ENCODE assay signal across 8 cellular contexts in the genomic region with DNA sequence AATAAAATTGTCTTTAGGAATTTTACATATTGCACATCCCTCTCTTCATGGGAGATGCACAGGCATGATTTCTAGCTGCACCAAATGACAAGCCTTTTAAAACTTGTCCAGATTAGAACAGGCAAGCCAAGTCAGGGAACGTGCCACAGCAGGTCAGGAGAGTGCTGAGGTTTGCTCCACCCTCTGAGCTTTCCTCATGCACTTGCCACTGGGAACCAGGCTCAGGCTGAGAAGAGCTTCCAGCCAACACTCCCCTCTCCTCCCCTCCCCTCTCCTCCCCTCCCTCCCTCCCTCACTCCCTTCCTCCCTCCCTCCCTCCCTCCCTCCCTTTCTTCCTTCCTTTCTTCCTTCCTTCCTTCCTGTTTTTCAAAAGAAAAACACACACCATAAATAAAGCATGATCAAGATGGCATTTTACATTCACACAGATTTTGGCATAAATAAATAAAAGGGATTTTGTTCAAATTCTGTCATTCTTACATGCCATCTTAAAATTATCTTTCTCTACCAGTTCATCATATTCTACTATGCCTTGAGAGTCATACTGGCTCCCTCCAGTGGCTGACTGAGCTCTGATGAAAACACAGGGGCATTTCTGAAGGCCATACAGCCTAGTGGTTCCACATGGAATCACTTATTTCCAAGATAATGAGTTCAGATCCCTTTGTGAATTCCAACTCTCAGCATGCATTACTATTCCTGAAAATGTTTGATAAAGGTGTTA.
DNase-seq lines count a peak whose midpoint lies in the region; ATAC-seq, FAIRE-seq and TF ChIP-seq lines count a peak whose summit lies in the region.

No MANE protein-coding gene starts in this region.

- H3K27me3 ChIP-seq in BJ (ENCODE audit: control insufficient read depth, insufficient read depth, low read length) (no peaks in the 10 kb centered on the region), PC-3 (ENCODE audit: low read length) (no peaks in the 10 kb centered on the region), endothelial cell of umbilical vein (ENCODE audit: control insufficient read depth in 2 of 2, insufficient read depth in 2 of 2, low read length in 2 of 2) (no peaks in the 10 kb centered on the region)

- H4K20me1 ChIP-seq in PC-3 (ENCODE audit: low read length): no peaks in the 10 kb centered on the region
- no peaks in the 10 kb centered on the region for H4K20me1 ChIP-seq in endothelial cell of umbilical vein (replicated peaks; ENCODE audit: control insufficient read depth, extremely low read depth, insufficient read depth, low read length)

- H3K9me3 ChIP-seq in PC-3 (ENCODE audit: low read length): no peaks in the 10 kb centered on the region
- H3K9me3 ChIP-seq in endothelial cell of umbilical vein (replicated peaks; ENCODE audit: control insufficient read depth, insufficient read depth, low read length): no peaks in the 10 kb centered on the region

- no peak overlapping the region for H2AFZ ChIP-seq in PC-3 (ENCODE audit: low read length)
- peak overlapping the region; percentile 13 for H2AFZ ChIP-seq in endothelial cell of umbilical vein (ENCODE audit: low read depth, low read length)

- no peak for TF ChIP-seq POLR2A in endothelial cell of umbilical vein (IDR thresholded peaks at IDR 0.05; ENCODE audit: low read depth, low read length)

- H3K9me1 ChIP-seq in endothelial cell of umbilical vein (replicated peaks; ENCODE audit: control insufficient read depth, extremely low read depth, insufficient read depth, low read length): no peaks in the 10 kb centered on the region

- H3K27me3 Mint-ChIP-seq in mesothelial cell of epicardium (ENCODE audit: low read depth): no peaks in the 10 kb centered on the region
- peaks cover 14% of the 10 kb centered on the region for H3K27me3 Mint-ChIP-seq in activated naive CD8-positive, alpha-beta T cell treated with anti-CD3 and anti-CD28 coated beads for 36 hours

- H3K36me3 ChIP-seq in BJ (ENCODE audit: control insufficient read depth, insufficient read depth, low read length) (no peaks in the 10 kb centered on the region), PC-3 (ENCODE audit: low read depth, low read length) (no peaks in the 10 kb centered on the region; the same call in 1 of the 2 replicates), endothelial cell of umbilical vein (ENCODE audit: control insufficient read depth in 2 of 2, extremely low read depth in 1 of 2, insufficient read depth in 2 of 2, low read length in 2 of 2) (no peaks in the 10 kb centered on the region)

- POLR2A ChIA-PET in BJ (lab: Charles Lee) (no interaction called here), PC-3 (lab: Charles Lee; ENCODE audit: unreplicated experiment) (no interaction called here), endothelial cell of umbilical vein (lab: Charles Lee) (no interaction called here)

- CTCF ChIA-PET in BJ (lab: Yijun Ruan, JAX): interaction anchor here (0.7 to 4.1 kb wide), 12 partner anchors 9 to 927 kb away, joined by 3 to 25 read pairs (median 4); no protein-coding TSS in a partner anchor
- CTCF ChIA-PET in PC-3 (lab: Charles Lee): interaction anchor here (0.5 to 1.3 kb wide), 9 partner anchors 32 to 205 kb away, joined by 3 to 4 read pairs (median 3); no protein-coding TSS in a partner anchor
- CTCF ChIA-PET in endothelial cell of umbilical vein (lab: Charles Lee): interaction anchor here (0.5 to 2.4 kb wide), 23 partner anchors 9 to 769 kb away, joined by 3 to 18 read pairs (median 4); no protein-coding TSS in a partner anchor

- no peak overlapping the region for H3K27ac ChIP-seq in PC-3 (ENCODE audit: low read length)
- no peak overlapping the region for H3K27ac ChIP-seq in endothelial cell of umbilical vein (ENCODE audit: insufficient read depth, low read depth, low read length)

- no peaks in the 10 kb centered on the region for H3K36me3 Mint-ChIP-seq in mesothelial cell of epicardium
- no peaks in the 10 kb centered on the region for H3K36me3 Mint-ChIP-seq in activated naive CD8-positive, alpha-beta T cell treated with anti-CD3 and anti-CD28 coated beads for 36 hours

- no peaks in the 10 kb centered on the region for H3K9me2 ChIP-seq in PC-3 (replicated peaks; ENCODE audit: low read length)

- no peak overlapping the region for H3K4me3 Mint-ChIP-seq in mesothelial cell of epicardium
- no peak overlapping the region for H3K4me3 Mint-ChIP-seq in activated naive CD8-positive, alpha-beta T cell treated with anti-CD3 and anti-CD28 coated beads for 36 hours

- no peak overlapping the region for H3K27ac Mint-ChIP-seq in mesothelial cell of epicardium
- H3K27ac Mint-ChIP-seq in activated naive CD8-positive, alpha-beta T cell treated with anti-CD3 and anti-CD28 coated beads for 36 hours: no peak overlapping the region

- no peaks in the 10 kb centered on the region for H3K79me2 ChIP-seq in PC-3 (ENCODE audit: low read length)
- no peaks in the 10 kb centered on the region for H3K79me2 ChIP-seq in endothelial cell of umbilical vein (ENCODE audit: control insufficient read depth, insufficient read depth, low read length)

- H3F3A ChIP-seq in PC-3 (ENCODE audit: low read length, unreplicated experiment): no peaks in the 10 kb centered on the region

- TF ChIP-seq CTCF in BJ (IDR thresholded peaks at IDR 0.05; ENCODE audit: insufficient read depth, low read depth, low read length) (peak; percentile 88), PC-3 (conservative IDR thresholded peaks at IDR 0.05; ENCODE audit: low read depth, low read length) (peak; percentile 95), endothelial cell of umbilical vein (IDR thresholded peaks at IDR 0.05; ENCODE audit: extremely low read depth in 1 of 2, insufficient read depth in 1 of 2, low read depth in 1 of 2, low read length in 2 of 2) (peak; percentile 65 to 67), mesothelial cell of epicardium (IDR thresholded peaks at IDR 0.05; ENCODE audit: unreplicated experiment) (peak; percentile 53)

- H3K4me3 ChIP-seq in BJ (ENCODE audit: low read depth, low read length) (no peak overlapping the region), PC-3 (ENCODE audit: low read length) (no peak overlapping the region), endothelial cell of umbilical vein (replicated peaks in 1 of 3; ENCODE audit: insufficient read depth in 1 of 3, low read depth in 1 of 3, low read length in 3 of 3) (no peak overlapping the region)

- dilution Hi-C loops in endothelial cell of umbilical vein (cut with MboI; ENCODE audit: extremely low pct_ligation_motif_present, low sequenced_read_pairs): no loop called here

- peak; percentile 80 for ATAC-seq in GM18511 (IDR thresholded peaks at IDR 0.05; ENCODE audit: unreplicated experiment)
- peak; percentile 76 for ATAC-seq in HG03439 (IDR thresholded peaks at IDR 0.05; ENCODE audit: unreplicated experiment)
- ATAC-seq in PC-3: peak; percentile 89

- H3K4me1 ChIP-seq in PC-3 (ENCODE audit: insufficient read depth, low read length) (peaks cover 27% of the 10 kb centered on the region), endothelial cell of umbilical vein (ENCODE audit: control insufficient read depth, extremely low read depth, insufficient read depth, low read length) (peaks cover 6% of the 10 kb centered on the region)

- H3K9ac ChIP-seq in PC-3 (ENCODE audit: low read length) (no peak overlapping the region), endothelial cell of umbilical vein (replicated peaks; ENCODE audit: extremely low read depth, insufficient read depth, low read length) (no peak overlapping the region)

- H3K4me1 Mint-ChIP-seq in mesothelial cell of epicardium: peaks cover 30% of the 10 kb centered on the region
- H3K4me1 Mint-ChIP-seq in activated naive CD8-positive, alpha-beta T cell treated with anti-CD3 and anti-CD28 coated beads for 36 hours: no peaks in the 10 kb centered on the region

- intact Hi-C loops in PC-3 (cut with micrococcal nuclease): loop anchor here (1.0 to 10.0 kb wide), 9 partner anchors 59 to 769 kb away; partner anchors contain the start of gene LMO4
- intact Hi-C loops in endothelial cell of umbilical vein (cut with micrococcal nuclease): loop anchor here (1.0 to 10.0 kb wide), 4 partner anchors 266 to 930 kb away; partner anchors contain the start of gene LMO4

- peak; percentile 85 for FAIRE-seq in endothelial cell of umbilical vein (lab: Jason Lieb, UNC)

- H3K4me2 ChIP-seq in PC-3 (ENCODE audit: low read length): no peak overlapping the region
- H3K4me2 ChIP-seq in endothelial cell of umbilical vein (ENCODE audit: insufficient read depth, low read length): no peak overlapping the region

- DNase-seq in BJ (ENCODE audit: low read depth): peak; percentile 4
- DNase-seq in PC-3: peak; percentile 84
- peak; percentile 59 for DNase-seq in endothelial cell of umbilical vein (ENCODE audit: low read depth, low spot score)
- DNase-seq in mesothelial cell of epicardium (ENCODE audit: low spot score in 2 of 2, unreplicated experiment in 2 of 2): peak in 1 of 2 experiments; percentile 37
- no peak for DNase-seq in activated naive CD8-positive, alpha-beta T cell treated with anti-CD3 and anti-CD28 coated beads for 36 hours
- DNase-seq in activated gamma-delta T cell (lab: John Stamatoyannopoulos, UW): no peak

- no peaks in the 10 kb centered on the region for H3K9me3 Mint-ChIP-seq in mesothelial cell of epicardium
- H3K9me3 Mint-ChIP-seq in activated naive CD8-positive, alpha-beta T cell treated with anti-CD3 and anti-CD28 coated beads for 36 hours: no peaks in the 10 kb centered on the region

- BruUV-seq in PC-3 (replicated peaks; lab: Mats Ljungman, UMichigan) (no TSS peak), endothelial cell of umbilical vein (replicated peaks; lab: Mats Ljungman, UMichigan) (no TSS peak)

TF ChIP-seq in endothelial cell of umbilical vein, 7 proteins besides CTCF, POLR2A, EP300 and RAD21:
- no peak for TF ChIP-seq POLR2AphosphoS5 (IDR thresholded peaks at IDR 0.05; ENCODE audit: insufficient read depth, low read depth, low read length)
- TF ChIP-seq FOS (IDR thresholded peaks at IDR 0.05; ENCODE audit: borderline replicate concordance, insufficient read depth, low read length): no peak
- TF ChIP-seq EZH2 (IDR thresholded peaks at IDR 0.05; ENCODE audit: borderline replicate concordance, low read depth, low read length, severe bottlenecking): no peak
- no peak for TF ChIP-seq GATA2 (IDR thresholded peaks at IDR 0.05; ENCODE audit: insufficient read depth, insufficient read length, low read depth, low read length)
- TF ChIP-seq MYC (IDR thresholded peaks at IDR 0.05; ENCODE audit: low read depth, low read length): no peak
- no peak for TF ChIP-seq MAX (IDR thresholded peaks at IDR 0.05; ENCODE audit: insufficient read depth, insufficient read length)
- no peak for TF ChIP-seq JUN (IDR thresholded peaks at IDR 0.05; ENCODE audit: borderline replicate concordance, insufficient read depth, insufficient read length, low read depth)
TF ChIP-seq in endothelial cell of umbilical vein: peak in this region for 0.

Comparison
In these comparisons a context has a peak if more than half of its experiments do, and no peak if none do; other contexts are left out.
1. DNase-seq: peak in BJ (single experiment), PC-3 (single experiment) and endothelial cell of umbilical vein (single experiment); none in activated naive CD8-positive, alpha-beta T cell treated with anti-CD3 and anti-CD28 coated beads for 36 hours (single experiment) and activated gamma-delta T cell (single experiment).
2. Peak in every context shown above with its lines, with median percentiles within 50 percentile points of each other: CTCF ChIP-seq and ATAC-seq.